In the genomic region with DNA sequence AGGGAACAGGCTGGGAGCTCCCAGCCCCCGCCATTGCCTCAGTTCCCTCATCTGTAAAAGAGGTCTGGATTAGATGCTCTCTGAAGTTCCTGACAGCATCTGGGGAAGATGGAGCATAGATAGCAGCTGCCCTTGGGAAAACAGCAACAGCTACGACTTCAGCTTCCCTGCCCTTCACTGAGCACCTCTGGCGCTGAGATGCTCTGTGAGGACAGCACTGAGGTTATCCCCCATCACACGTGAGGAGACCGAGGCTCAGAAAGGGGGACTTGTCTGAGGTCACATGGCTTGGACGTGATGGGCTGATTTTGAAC, we compare ENCODE assay signal across 1 cellular context.
TF ChIP-seq lines count a peak whose summit lies in the region.

No MANE protein-coding gene starts in this region.

TF ChIP-seq in H1, 55 proteins besides CTCF, POLR2A, EP300 and RAD21:
- TF ChIP-seq ASH2L (IDR thresholded peaks at IDR 0.05; ENCODE audit: low read length) (no peak), GABPA (IDR thresholded peaks at IDR 0.05; ENCODE audit: borderline replicate concordance, insufficient read depth, low read length) (no peak), SP4 (IDR thresholded peaks at IDR 0.05; ENCODE audit: low read length) (no peak), CEBPB (IDR thresholded peaks at IDR 0.05; ENCODE audit: low read depth, low read length) (no peak), CTBP2 (IDR thresholded peaks at IDR 0.05; ENCODE audit: borderline replicate concordance, insufficient read depth, insufficient read length, low read length) (no peak), CBX5 (IDR thresholded peaks at IDR 0.05; ENCODE audit: low read depth, low read length) (no peak), SIX5 (IDR thresholded peaks at IDR 0.05; ENCODE audit: low read depth, low read length) (no peak), RXRA (IDR thresholded peaks at IDR 0.05; ENCODE audit: insufficient read depth, low read depth, low read length) (no peak), JUN (IDR thresholded peaks at IDR 0.05; ENCODE audit: low read depth, low read length) (no peak), KDM5A (IDR thresholded peaks at IDR 0.05; ENCODE audit: low read length) (no peak), TBP (IDR thresholded peaks at IDR 0.05; ENCODE audit: low read depth, low read length) (no peak)
- TF ChIP-seq, protein P1, sequence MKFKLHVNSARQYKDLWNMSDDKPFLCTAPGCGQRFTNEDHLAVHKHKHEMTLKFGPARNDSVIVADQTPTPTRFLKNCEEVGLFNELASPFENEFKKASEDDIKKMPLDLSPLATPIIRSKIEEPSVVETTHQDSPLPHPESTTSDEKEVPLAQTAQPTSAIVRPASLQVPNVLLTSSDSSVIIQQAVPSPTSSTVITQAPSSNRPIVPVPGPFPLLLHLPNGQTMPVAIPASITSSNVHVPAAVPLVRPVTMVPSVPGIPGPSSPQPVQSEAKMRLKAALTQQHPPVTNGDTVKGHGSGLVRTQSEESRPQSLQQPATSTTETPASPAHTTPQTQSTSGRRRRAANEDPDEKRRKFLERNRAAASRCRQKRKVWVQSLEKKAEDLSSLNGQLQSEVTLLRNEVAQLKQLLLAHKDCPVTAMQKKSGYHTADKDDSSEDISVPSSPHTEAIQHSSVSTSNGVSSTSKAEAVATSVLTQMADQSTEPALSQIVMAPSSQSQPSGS (IDR thresholded peaks at IDR 0.05; ENCODE audit: low read length) = no peak
- TF ChIP-seq, protein P2, sequence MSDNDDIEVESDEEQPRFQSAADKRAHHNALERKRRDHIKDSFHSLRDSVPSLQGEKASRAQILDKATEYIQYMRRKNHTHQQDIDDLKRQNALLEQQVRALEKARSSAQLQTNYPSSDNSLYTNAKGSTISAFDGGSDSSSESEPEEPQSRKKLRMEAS (IDR thresholded peaks at IDR 0.05) = no peak
- TF ChIP-seq, protein P3, sequence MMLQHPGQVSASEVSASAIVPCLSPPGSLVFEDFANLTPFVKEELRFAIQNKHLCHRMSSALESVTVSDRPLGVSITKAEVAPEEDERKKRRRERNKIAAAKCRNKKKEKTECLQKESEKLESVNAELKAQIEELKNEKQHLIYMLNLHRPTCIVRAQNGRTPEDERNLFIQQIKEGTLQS (IDR thresholded peaks at IDR 0.05; ENCODE audit: insufficient read depth, low read depth, low read length) = no peak
